Comparison of ENCODE assay signal across 31 cellular contexts in genomic region chr2:130313812-130314334, GRCh38.
"Had no signal": no experiment of that assay in that cellular context is flagged by ENCODE, and none has a peak within 500 bp of the region (broad histone marks: within the 10 kb centered on the region; RNA-seq: fewer than 3 reads in every experiment).

No MANE protein-coding gene starts in this region.

- H3K36me3 ChIP-seq: adrenal gland, esophagus muscularis mucosa, gastroesophageal sphincter, heart right ventricle had no signal

- ATAC-seq: activated CD8-positive, alpha-beta memory T cell treated with anti-CD3 and anti-CD28 coated beads, Interleukin-2, amount 10 ng/mL, durations not matched to agents 7 days and 5 days; activated CD8-positive, alpha-beta T cell treated with anti-CD3 and anti-CD28 coated beads, Interleukin-2, amount 10 ng/mL, durations not matched to agents 7 days and 5 days; activated naive CD8-positive, alpha-beta T cell treated with anti-CD3 and anti-CD28 coated beads, Interleukin-2, amount 50 U/mL, for 24 hours; body of pancreas; effector memory CD8-positive, alpha-beta T cell; foreskin keratinocyte; gastroesophageal sphincter had no signal

- H3K27ac ChIP-seq: adrenal gland, body of pancreas, esophagus muscularis mucosa, foreskin keratinocyte, gastroesophageal sphincter, heart right ventricle had no signal

- H3K27ac Mint-ChIP-seq: activated CD4-positive, alpha-beta memory T cell treated with anti-CD3 and anti-CD28 coated beads for 36 hours; activated CD8-positive, alpha-beta memory T cell treated with anti-CD3 and anti-CD28 coated beads, Interleukin-2, amount 10 ng/mL, durations not matched to agents 7 days and 5 days; activated CD8-positive, alpha-beta T cell treated with anti-CD3 and anti-CD28 coated beads, Interleukin-2, amount 10 ng/mL, durations not matched to agents 7 days and 5 days; activated naive CD4-positive, alpha-beta T cell treated with anti-CD3 and anti-CD28 coated beads for 36 hours; activated naive CD4-positive, alpha-beta T cell treated with anti-CD3 and anti-CD28 coated beads, Interleukin-2, amount 50 U/mL, for 24 hours; activated naive CD8-positive, alpha-beta T cell treated with anti-CD3 and anti-CD28 coated beads for 36 hours; activated naive CD8-positive, alpha-beta T cell treated with anti-CD3 and anti-CD28 coated beads, Interleukin-2, amount 50 U/mL, for 24 hours; activated T-helper 1 cell treated with anti-CD3 and anti-CD28 coated beads, Interleukin-12 subunit alpha, Interleukin-12 subunit beta, Interleukin-2, Interleukin-4 antibody, amounts not matched to agents 30 ng/mL and 10 ng/mL and 1 ng/mL, durations not matched to agents 14 hours and 24 hours and 36 hours; activated T-helper 2 cell treated with anti-CD3 and anti-CD28 coated beads, Interferon-gamma antibody, Interleukin-2, Interleukin-4, amounts not matched to agents 10 μg/mL and 5 μg/mL and 100 μg/mL, durations not matched to agents 14 hours and 24 hours and 36 hours; effector memory CD8-positive, alpha-beta T cell had no signal

- H3K27me3 Mint-ChIP-seq: activated CD4-positive, alpha-beta memory T cell treated with anti-CD3 and anti-CD28 coated beads for 36 hours; activated naive CD4-positive, alpha-beta T cell treated with anti-CD3 and anti-CD28 coated beads, Interleukin-2, amount 50 U/mL, for 24 hours; activated naive CD8-positive, alpha-beta T cell treated with anti-CD3 and anti-CD28 coated beads for 36 hours had no signal

- H3K36me3 Mint-ChIP-seq: activated CD4-positive, alpha-beta memory T cell treated with anti-CD3 and anti-CD28 coated beads for 36 hours; activated CD8-positive, alpha-beta memory T cell treated with anti-CD3 and anti-CD28 coated beads, Interleukin-2, amount 10 ng/mL, durations not matched to agents 7 days and 5 days; activated naive CD4-positive, alpha-beta T cell treated with anti-CD3 and anti-CD28 coated beads, Interleukin-2, amount 50 U/mL, for 24 hours; activated naive CD8-positive, alpha-beta T cell treated with anti-CD3 and anti-CD28 coated beads for 36 hours had no signal

- H3K4me1 Mint-ChIP-seq: activated CD8-positive, alpha-beta memory T cell treated with anti-CD3 and anti-CD28 coated beads, Interleukin-2, amount 10 ng/mL, durations not matched to agents 7 days and 5 days; activated naive CD4-positive, alpha-beta T cell treated with anti-CD3 and anti-CD28 coated beads, Interleukin-2, amount 50 U/mL, for 24 hours; activated naive CD8-positive, alpha-beta T cell treated with anti-CD3 and anti-CD28 coated beads for 36 hours; activated naive CD8-positive, alpha-beta T cell treated with anti-CD3 and anti-CD28 coated beads, Interleukin-2, amount 50 U/mL, for 24 hours had no signal

- H3K4me1 ChIP-seq: adrenal gland, body of pancreas, esophagus muscularis mucosa, foreskin keratinocyte, gastroesophageal sphincter, heart right ventricle had no signal

- H3K9me3 ChIP-seq: adrenal gland, body of pancreas, esophagus muscularis mucosa, gastroesophageal sphincter, heart right ventricle had no signal

- FAIRE-seq: colon had no signal

- H3K27me3 ChIP-seq: adrenal gland, body of pancreas, foreskin keratinocyte, heart right ventricle had no signal

- H3K4me3 ChIP-seq: adrenal gland, body of pancreas, esophagus muscularis mucosa, gastroesophageal sphincter, heart right ventricle had no signal

- DNase-seq: activated CD4-positive, alpha-beta memory T cell treated with anti-CD3 and anti-CD28 coated beads for 36 hours; activated CD4-positive, alpha-beta T cell treated with anti-CD3 and anti-CD28 coated beads for 1 hour; activated CD4-positive, alpha-beta T cell treated with anti-CD3 and anti-CD28 coated beads for 4 hours; activated CD4-positive, alpha-beta T cell treated with anti-CD3 and anti-CD28 coated beads, Interleukin-2, amount 50 U/mL, for 1 hour; activated CD8-positive, alpha-beta memory T cell treated with anti-CD3 and anti-CD28 coated beads, Interleukin-2, amount 10 ng/mL, durations not matched to agents 7 days and 5 days; activated CD8-positive, alpha-beta memory T cell treated with anti-CD3 and anti-CD28 coated beads, Interleukin-2, amount 50 U/mL, for 4 hours; activated CD8-positive, alpha-beta T cell treated with anti-CD3 and anti-CD28 coated beads, Interleukin-2, amount 10 ng/mL, durations not matched to agents 7 days and 5 days; activated effector memory CD4-positive, alpha-beta T cell treated with anti-CD3 and anti-CD28 coated beads, Interleukin-2, amount 50 U/mL, for 16 hours; activated naive CD4-positive, alpha-beta T cell treated with anti-CD3 and anti-CD28 coated beads for 36 hours; activated naive CD8-positive, alpha-beta T cell treated with anti-CD3 and anti-CD28 coated beads for 36 hours; activated naive CD8-positive, alpha-beta T cell treated with anti-CD3 and anti-CD28 coated beads, Interleukin-2, amount 50 U/mL, for 24 hours; activated T-cell treated with anti-CD3 and anti-CD28 coated beads, Interleukin-2, amount 50 U/mL, for 1 hour; activated T-cell treated with anti-CD3 and anti-CD28 coated beads, Interleukin-2, amount 50 U/mL, for 48 hours; adrenal gland; amygdala; body of pancreas; caudate nucleus; cortex of kidney; dermis blood vessel endothelial cell; effector CD4-positive, alpha-beta T cell; effector memory CD8-positive, alpha-beta T cell; erythroblast; foreskin keratinocyte; heart right ventricle; T-helper 2 cell had no signal

- H3K9me3 Mint-ChIP-seq: activated CD4-positive, alpha-beta memory T cell treated with anti-CD3 and anti-CD28 coated beads for 36 hours; activated naive CD4-positive, alpha-beta T cell treated with anti-CD3 and anti-CD28 coated beads for 36 hours; activated naive CD4-positive, alpha-beta T cell treated with anti-CD3 and anti-CD28 coated beads, Interleukin-2, amount 50 U/mL, for 24 hours; activated naive CD8-positive, alpha-beta T cell treated with anti-CD3 and anti-CD28 coated beads for 36 hours; activated naive CD8-positive, alpha-beta T cell treated with anti-CD3 and anti-CD28 coated beads, Interleukin-2, amount 50 U/mL, for 24 hours; activated T-helper 1 cell treated with anti-CD3 and anti-CD28 coated beads, Interleukin-12 subunit alpha, Interleukin-12 subunit beta, Interleukin-2, Interleukin-4 antibody, amounts not matched to agents 30 ng/mL and 10 ng/mL and 1 ng/mL, durations not matched to agents 14 hours and 24 hours and 36 hours; activated T-helper 2 cell treated with anti-CD3 and anti-CD28 coated beads, Interferon-gamma antibody, Interleukin-2, Interleukin-4, amounts not matched to agents 10 μg/mL and 5 μg/mL and 100 μg/mL, durations not matched to agents 14 hours and 24 hours and 36 hours; effector memory CD8-positive, alpha-beta T cell had no signal

- H3K4me3 Mint-ChIP-seq: activated CD4-positive, alpha-beta memory T cell treated with anti-CD3 and anti-CD28 coated beads for 36 hours; activated CD8-positive, alpha-beta memory T cell treated with anti-CD3 and anti-CD28 coated beads, Interleukin-2, amount 10 ng/mL, durations not matched to agents 7 days and 5 days; activated CD8-positive, alpha-beta T cell treated with anti-CD3 and anti-CD28 coated beads, Interleukin-2, amount 10 ng/mL, durations not matched to agents 7 days and 5 days; activated naive CD4-positive, alpha-beta T cell treated with anti-CD3 and anti-CD28 coated beads for 36 hours; activated naive CD4-positive, alpha-beta T cell treated with anti-CD3 and anti-CD28 coated beads, Interleukin-2, amount 50 U/mL, for 24 hours; activated naive CD8-positive, alpha-beta T cell treated with anti-CD3 and anti-CD28 coated beads for 36 hours; activated naive CD8-positive, alpha-beta T cell treated with anti-CD3 and anti-CD28 coated beads, Interleukin-2, amount 50 U/mL, for 24 hours; activated T-helper 1 cell treated with anti-CD3 and anti-CD28 coated beads, Interleukin-12 subunit alpha, Interleukin-12 subunit beta, Interleukin-2, Interleukin-4 antibody, amounts not matched to agents 30 ng/mL and 10 ng/mL and 1 ng/mL, durations not matched to agents 14 hours and 24 hours and 36 hours; effector memory CD8-positive, alpha-beta T cell had no signal
